17 cellular contexts compared by ENCODE assay signal in the genomic region with DNA sequence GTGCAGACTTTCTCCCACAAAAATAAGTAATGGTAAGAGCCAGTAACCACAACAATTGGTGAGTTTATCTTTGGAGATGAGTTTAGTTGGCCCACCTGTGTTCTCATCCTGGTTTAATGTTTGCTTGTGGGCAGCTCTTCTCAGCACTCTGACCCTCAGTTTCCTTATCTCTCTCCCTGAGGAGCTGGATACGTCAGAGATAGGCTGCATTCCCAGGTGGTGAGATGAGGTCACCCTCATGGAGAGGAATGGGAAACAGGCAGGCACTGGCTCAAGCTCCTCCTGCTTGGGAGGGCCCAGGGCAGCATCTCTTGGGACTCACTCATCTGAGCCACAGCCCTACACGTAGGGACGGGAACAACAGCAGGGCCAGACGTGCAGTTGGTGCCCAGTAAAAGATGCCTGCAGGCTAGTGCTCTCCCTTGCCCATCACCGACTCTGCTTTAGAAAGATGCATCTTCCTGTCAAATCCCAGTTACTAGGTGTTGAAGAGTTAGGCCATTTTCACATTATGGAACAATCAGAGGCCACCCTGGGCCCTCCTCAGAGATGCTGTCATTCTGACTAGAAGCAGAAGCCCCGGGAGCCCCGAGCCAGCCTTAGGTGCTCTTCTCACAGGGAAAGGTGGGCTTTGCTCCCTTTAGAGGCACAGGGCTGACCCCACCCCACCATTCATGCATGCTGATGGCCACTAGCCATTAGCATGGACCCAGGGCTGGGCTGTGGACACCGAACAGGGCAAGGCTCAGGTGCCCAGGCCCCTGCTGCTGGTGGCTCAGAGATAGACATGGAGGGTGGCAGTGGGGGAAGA. TPM values are rescaled to one million over a fixed set of nuclear protein-coding genes. Genes with fewer than 3 reads are reported as not detected.
DNase-seq lines count a peak whose midpoint lies in the region; ATAC-seq and TF ChIP-seq lines count a peak whose summit lies in the region.
"Had no signal": no experiment of that assay in that cellular context is flagged by ENCODE, and none has a peak within 500 bp of the region (broad histone marks: within the 10 kb centered on the region; RNA-seq: fewer than 3 reads in every experiment).

No MANE protein-coding gene starts in this region.

- no peaks in the 10 kb centered on the region for H3K4me1 Mint-ChIP-seq in activated CD4-positive, alpha-beta memory T cell treated with anti-CD3 and anti-CD28 coated beads, Interleukin-2, amount 10 ng/mL, durations not matched to agents 7 days and 5 days
- H3K4me1 Mint-ChIP-seq: B cell, brain had no signal

- in situ Hi-C loops in astrocyte of the cerebellum (cut with HindIII; ENCODE audit: low sequenced_read_pairs): no loop called here

- CTCF ChIA-PET in activated CD4-positive, alpha-beta memory T cell treated with anti-CD3 and anti-CD28 coated beads, Interleukin-2, amount 10 ng/mL, durations not matched to agents 7 days and 5 days (lab: Charles Lee): no interaction called here

- peak; percentile 56 for ATAC-seq in omental fat pad (ENCODE audit: low FRiP score)
- no peak for ATAC-seq in GM21737 (IDR thresholded peaks at IDR 0.05; ENCODE audit: unreplicated experiment)
- ATAC-seq: activated T-cell treated with anti-CD3 and anti-CD28 coated beads, Interleukin-2, amount 50 U/mL, for 72 hours had no signal

- POLR2A ChIA-PET in activated CD4-positive, alpha-beta memory T cell treated with anti-CD3 and anti-CD28 coated beads, Interleukin-2, amount 10 ng/mL, durations not matched to agents 7 days and 5 days (lab: Charles Lee): no interaction called here

- no peaks in the 10 kb centered on the region for H3K9me3 Mint-ChIP-seq in activated CD4-positive, alpha-beta memory T cell treated with anti-CD3 and anti-CD28 coated beads, Interleukin-2, amount 10 ng/mL, durations not matched to agents 7 days and 5 days
- H3K9me3 Mint-ChIP-seq: activated T-cell treated with anti-CD3 and anti-CD28 coated beads, Interleukin-2, amount 50 U/mL, for 72 hours; brain had no signal

- peak; percentile 63 for DNase-seq in ELF-1 (ENCODE audit: low read depth, low spot score)
- peak; percentile 9 for DNase-seq in astrocyte of the cerebellum (ENCODE audit: low read depth)
- peak; percentile 42 for DNase-seq in glomerular visceral epithelial cell (ENCODE audit: extremely low spot score)
- no peak for DNase-seq in omental fat pad (ENCODE audit: low spot score)
- DNase-seq in activated CD4-positive, alpha-beta memory T cell treated with anti-CD3 and anti-CD28 coated beads, Interleukin-2, amount 10 ng/mL, durations not matched to agents 7 days and 5 days: no peak
- DNase-seq in activated T-cell treated with anti-CD3 and anti-CD28 coated beads, Interleukin-2, amount 50 U/mL, for 1 hour: no peak
- DNase-seq in NCI-H2081 treated with DMSO at 0.1 percent for 48 hours (lab: John Stamatoyannopoulos, UW): no peak
- DNase-seq: activated CD4-positive, CD25-positive, alpha-beta regulatory T cell treated with anti-CD3 and anti-CD28 coated beads, Interleukin-2, amount 50 U/mL, for 72 hours; activated T-cell treated with anti-CD3 and anti-CD28 coated beads, Interleukin-2, amount 50 U/mL, for 72 hours; DMS79 treated with DMSO at 0.1 percent for 48 hours; esophagus squamous epithelium; KBM-7; NCI-H187; NCI-H82 had no signal

- H3K4me3 Mint-ChIP-seq in activated CD4-positive, alpha-beta memory T cell treated with anti-CD3 and anti-CD28 coated beads, Interleukin-2, amount 10 ng/mL, durations not matched to agents 7 days and 5 days: no peak overlapping the region
- H3K4me3 Mint-ChIP-seq: activated T-cell treated with anti-CD3 and anti-CD28 coated beads, Interleukin-2, amount 50 U/mL, for 72 hours; B cell; brain had no signal

- no peak overlapping the region for H3K27ac Mint-ChIP-seq in activated CD4-positive, alpha-beta memory T cell treated with anti-CD3 and anti-CD28 coated beads, Interleukin-2, amount 10 ng/mL, durations not matched to agents 7 days and 5 days
- H3K27ac Mint-ChIP-seq: activated T-cell treated with anti-CD3 and anti-CD28 coated beads, Interleukin-2, amount 50 U/mL, for 72 hours; B cell had no signal

- no peaks in the 10 kb centered on the region for H3K27me3 Mint-ChIP-seq in activated CD4-positive, alpha-beta memory T cell treated with anti-CD3 and anti-CD28 coated beads, Interleukin-2, amount 10 ng/mL, durations not matched to agents 7 days and 5 days
- H3K27me3 Mint-ChIP-seq: B cell had no signal

- TF ChIP-seq CTCF in astrocyte of the cerebellum (IDR thresholded peaks at IDR 0.05; ENCODE audit: low read depth, low read length, missing control alignments) (no peak), omental fat pad (IDR thresholded peaks at IDR 0.05) (no peak)

- H3K4me3 ChIP-seq in astrocyte of the cerebellum (ENCODE audit: low read depth, low read length): no peak overlapping the region
- H3K4me3 ChIP-seq: esophagus squamous epithelium had no signal

- peaks cover 42% of the 10 kb centered on the region for H3K36me3 Mint-ChIP-seq in activated CD4-positive, alpha-beta memory T cell treated with anti-CD3 and anti-CD28 coated beads, Interleukin-2, amount 10 ng/mL, durations not matched to agents 7 days and 5 days (ENCODE audit: low read depth)

RNA-seq across cellular contexts. Expression of a gene that starts 59.7 kb away (rescaled TPM):
- total RNA-seq in omental fat pad: 1 to 10 TPM in 2 of 4 donors, under 1 TPM in 2; 0.69 to 2.6 (median 1.2) TPM
- under 1 TPM; 0.08 to 0.35 TPM for total RNA-seq in activated CD4-positive, alpha-beta memory T cell treated with anti-CD3 and anti-CD28 coated beads, Interleukin-2, amount 10 ng/mL, durations not matched to agents 7 days and 5 days
- total RNA-seq: B cell had no signal

Comparison
In these comparisons a context has a peak if more than half of its experiments do, and no peak if none do; other contexts are left out.
1. DNase-seq: peak in ELF-1 (single experiment), astrocyte of the cerebellum (single experiment) and glomerular visceral epithelial cell (single experiment); none in omental fat pad (single experiment), activated CD4-positive, alpha-beta memory T cell treated with anti-CD3 and anti-CD28 coated beads, Interleukin-2, amount 10 ng/mL, durations not matched to agents 7 days and 5 days (single experiment), activated T-cell treated with anti-CD3 and anti-CD28 coated beads, Interleukin-2, amount 50 U/mL, for 1 hour (single experiment) and NCI-H2081 treated with DMSO at 0.1 percent for 48 hours (single experiment).